Comparison of ENCODE assay signal across 25 cellular contexts in the genomic region with DNA sequence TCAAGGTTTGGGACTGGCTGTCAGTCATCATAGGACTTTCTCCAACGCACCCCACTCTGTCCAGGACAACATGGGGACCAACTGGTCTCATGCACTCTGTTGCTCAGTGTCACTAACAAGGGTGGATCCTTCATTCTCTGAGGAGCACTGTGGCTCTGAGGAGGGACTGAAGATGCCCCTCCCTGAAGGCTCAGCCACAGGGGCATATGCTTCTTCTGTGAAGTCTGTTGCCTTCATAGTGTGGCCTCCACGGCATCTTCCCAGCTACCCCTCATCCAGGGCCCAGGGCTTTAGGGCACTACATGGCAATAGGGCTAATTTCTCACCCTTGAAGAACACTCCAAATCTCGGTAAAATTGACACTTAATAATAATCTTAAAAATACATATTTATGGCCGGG. TPM values are rescaled to one million over a fixed set of nuclear protein-coding genes. Genes with fewer than 3 reads are reported as not detected.
"Had no signal": no experiment of that assay in that cellular context is flagged by ENCODE, and none has a peak within 500 bp of the region (broad histone marks: within the 10 kb centered on the region; RNA-seq: fewer than 3 reads in every experiment).

No MANE protein-coding gene starts in this region.

- H3K27ac ChIP-seq: epithelial cell of prostate, esophagus squamous epithelium, left lung, neural progenitor cell, ovary, right lobe of liver, thoracic aorta, tibial nerve, upper lobe of left lung had no signal

- H3K9me3 ChIP-seq: esophagus squamous epithelium, left lung, ovary, right lobe of liver, thoracic aorta, tibial nerve, upper lobe of left lung had no signal

- H3K27me3 ChIP-seq: left lung, neural progenitor cell, ovary, right lobe of liver, tibial nerve, upper lobe of left lung had no signal

- H2AFZ ChIP-seq: neural progenitor cell had no signal

- DNase-seq: effector CD8-positive, alpha-beta T cell; esophagus squamous epithelium; foreskin melanocyte; hypothalamus; kidney; left lung; mesenchymal stem cell; midbrain; naive thymus-derived CD4-positive, alpha-beta T cell; nucleus accumbens; ovary; posterior cingulate gyrus; retina; right lobe of liver; small intestine; stimulated activated CD4-positive, alpha-beta T cell treated with anti-CD3 and anti-CD28 coated beads, Interleukin-15, amount 100 ng/mL, for 24 hours; stimulated activated CD4-positive, alpha-beta T cell treated with anti-CD3 and anti-CD28 coated beads, Interleukin-2, amount 100 ng/mL, for 48 hours; stimulated activated naive B cell treated with anti-CD40 and anti-IgM and Interleukin-4, amounts not matched to agents 10 μg/mL and 1 μg/mL and 100 μg/mL, for 72 hours; upper lobe of left lung had no signal

- H3K9ac ChIP-seq: neural progenitor cell had no signal

- ATAC-seq: left lung; naive thymus-derived CD4-positive, alpha-beta T cell; right lobe of liver; stimulated activated naive B cell treated with anti-CD40 and anti-IgM and Interleukin-4, amounts not matched to agents 10 μg/mL and 1 μg/mL and 100 μg/mL, for 72 hours had no signal

- H3K36me3 ChIP-seq: esophagus squamous epithelium, left lung, neural progenitor cell, ovary, right lobe of liver, thoracic aorta, tibial nerve, upper lobe of left lung had no signal

- H3K4me1 ChIP-seq: esophagus squamous epithelium, right lobe of liver had no signal

- H3K4me3 ChIP-seq: esophagus squamous epithelium, left lung, neural progenitor cell, ovary, right lobe of liver, thoracic aorta, tibial nerve, upper lobe of left lung had no signal

RNA-seq across cellular contexts. Expression of gene PPP4R4, which starts 30.4 kb away (rescaled TPM):
- total RNA-seq: lung microvascular endothelial cell, pulmonary artery endothelial cell had no signal
